ENCODE assay signal across 17 cellular contexts in genomic region chr12:114141916-114142564, GRCh38.
"Had no signal": no experiment of that assay in that cellular context is flagged by ENCODE, and none has a peak within 500 bp of the region (broad histone marks: within the 10 kb centered on the region; RNA-seq: fewer than 3 reads in every experiment).

No MANE protein-coding gene starts in this region.

- ATAC-seq: effector memory CD8-positive, alpha-beta T cell; left lobe of liver; natural killer cell had no signal

- H3K36me3 ChIP-seq: esophagus squamous epithelium, sigmoid colon, stomach, thoracic aorta, transverse colon had no signal

- H3K9me3 Mint-ChIP-seq: natural killer cell, neural crest cell had no signal

- H3K9me3 ChIP-seq: esophagus squamous epithelium, sigmoid colon, stomach, thoracic aorta, transverse colon had no signal

- H3K27ac Mint-ChIP-seq: effector memory CD8-positive, alpha-beta T cell; natural killer cell had no signal

- H3K4me3 ChIP-seq: esophagus squamous epithelium, sigmoid colon, skin epidermis, stomach, thoracic aorta, transverse colon had no signal

- H3K4me1 ChIP-seq: esophagus squamous epithelium, sigmoid colon, stomach, transverse colon had no signal

- H3K36me3 Mint-ChIP-seq: natural killer cell had no signal

- H3K4me1 Mint-ChIP-seq: natural killer cell, neural crest cell had no signal

- H3K4me3 Mint-ChIP-seq: effector memory CD8-positive, alpha-beta T cell; natural killer cell; neural crest cell had no signal

- DNase-seq: effector memory CD8-positive, alpha-beta T cell; esophagus squamous epithelium; foreskin fibroblast; islet precursor cell; mammary epithelial cell; natural killer cell; posterior cingulate gyrus; sigmoid colon; stimulated activated CD4-positive, alpha-beta T cell treated with anti-CD3 and anti-CD28 coated beads, Interleukin-12 subunit alpha, Interleukin-12 subunit beta, amount 100 ng/mL, for 4 hours; stimulated activated naive CD4-positive, alpha-beta T cell; stomach; substantia nigra; transverse colon had no signal

- H3K27me3 ChIP-seq: esophagus squamous epithelium, stomach, transverse colon had no signal

- H3K27me3 Mint-ChIP-seq: effector memory CD8-positive, alpha-beta T cell had no signal

- H3K27ac ChIP-seq: esophagus squamous epithelium, sigmoid colon, skin epidermis, stomach, thoracic aorta, transverse colon had no signal
